Comparison of ENCODE assay signal across 11 cellular contexts in the genomic region with DNA sequence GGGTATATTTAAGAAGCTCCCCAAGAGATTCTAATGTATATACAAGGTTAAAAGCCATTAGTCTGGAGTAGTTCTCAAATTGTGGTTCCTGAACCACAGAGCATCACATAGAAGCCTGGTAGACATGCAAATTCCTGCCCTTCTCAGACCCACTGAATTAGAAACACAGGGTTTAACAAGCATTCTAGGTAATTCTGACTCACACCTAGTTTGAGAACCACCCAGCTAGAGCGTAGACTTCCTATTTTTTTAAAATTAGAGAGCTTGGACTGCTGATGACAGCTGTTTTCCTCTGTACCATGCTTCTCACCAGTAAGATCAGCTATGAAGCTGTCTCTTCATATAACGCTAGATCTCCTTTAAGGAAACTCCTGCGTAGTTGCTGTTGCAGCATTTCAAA. TPM values are rescaled to one million over a fixed set of nuclear protein-coding genes. Genes with fewer than 3 reads are reported as not detected.
A peak's percentile ranks its signal among the peaks of the same experiment; 100 is the strongest.
DNase-seq lines count a peak whose midpoint lies in the region; ATAC-seq lines count a peak whose summit lies in the region.
"Had no signal": no experiment of that assay in that cellular context is flagged by ENCODE, and none has a peak within 500 bp of the region (broad histone marks: within the 10 kb centered on the region; RNA-seq: fewer than 3 reads in every experiment).

No MANE protein-coding gene starts in this region.

- peak overlapping the region; percentile 44 for H3K27ac Mint-ChIP-seq in activated naive CD8-positive, alpha-beta T cell treated with anti-CD3 and anti-CD28 coated beads, Interleukin-2, amount 50 U/mL, for 24 hours

- H3K36me3 Mint-ChIP-seq in activated naive CD8-positive, alpha-beta T cell treated with anti-CD3 and anti-CD28 coated beads, Interleukin-2, amount 50 U/mL, for 24 hours (ENCODE audit: low read depth) = peaks cover 17% of the 10 kb centered on the region

- DNase-seq in Daoy (ENCODE audit: low read depth) (peak; percentile 64), cerebellar nuclear complex (lab: John Stamatoyannopoulos, UW) (no peak), DMS 273 (lab: John Stamatoyannopoulos, UW; ENCODE audit: unreplicated experiment) (no peak), NCI-H2081 (lab: John Stamatoyannopoulos, UW) (no peak)
- DNase-seq in activated naive CD8-positive, alpha-beta T cell treated with anti-CD3 and anti-CD28 coated beads, Interleukin-2, amount 50 U/mL, for 24 hours = no peak
- DNase-seq in activated effector memory CD4-positive, alpha-beta T cell treated with Interleukin-2 at 50 U/mL for 16 hours = no peak
- DNase-seq: activated CD4-positive, alpha-beta T cell treated with anti-CD3 and anti-CD28 coated beads, Interleukin-2, amount 50 U/mL, for 48 hours; DMS53; left colon had no signal

- H3K4me3 Mint-ChIP-seq in activated naive CD8-positive, alpha-beta T cell treated with anti-CD3 and anti-CD28 coated beads, Interleukin-2, amount 50 U/mL, for 24 hours = no peak overlapping the region

- peaks cover 35% of the 10 kb centered on the region for H3K4me1 Mint-ChIP-seq in activated naive CD8-positive, alpha-beta T cell treated with anti-CD3 and anti-CD28 coated beads, Interleukin-2, amount 50 U/mL, for 24 hours

- no peaks in the 10 kb centered on the region for H3K9me3 Mint-ChIP-seq in activated naive CD8-positive, alpha-beta T cell treated with anti-CD3 and anti-CD28 coated beads, Interleukin-2, amount 50 U/mL, for 24 hours

- ATAC-seq in GM19452 (IDR thresholded peaks at IDR 0.05; ENCODE audit: unreplicated experiment) (peak; percentile 89), HG03196 (IDR thresholded peaks at IDR 0.05; ENCODE audit: unreplicated experiment) (peak; percentile 74)
- peak; percentile 87 for ATAC-seq in activated naive CD8-positive, alpha-beta T cell treated with anti-CD3 and anti-CD28 coated beads, Interleukin-2, amount 50 U/mL, for 24 hours
- ATAC-seq: left colon had no signal

- no peaks in the 10 kb centered on the region for H3K27me3 Mint-ChIP-seq in activated naive CD8-positive, alpha-beta T cell treated with anti-CD3 and anti-CD28 coated beads, Interleukin-2, amount 50 U/mL, for 24 hours

RNA-seq across cellular contexts. Expression of a gene that starts 50.6 kb away (rescaled TPM):
- total RNA-seq in Daoy (2014; rRNA removed; shearing (Covaris generic)) = 3.1 and 4.7 TPM in 2 replicates
